In the genomic region with DNA sequence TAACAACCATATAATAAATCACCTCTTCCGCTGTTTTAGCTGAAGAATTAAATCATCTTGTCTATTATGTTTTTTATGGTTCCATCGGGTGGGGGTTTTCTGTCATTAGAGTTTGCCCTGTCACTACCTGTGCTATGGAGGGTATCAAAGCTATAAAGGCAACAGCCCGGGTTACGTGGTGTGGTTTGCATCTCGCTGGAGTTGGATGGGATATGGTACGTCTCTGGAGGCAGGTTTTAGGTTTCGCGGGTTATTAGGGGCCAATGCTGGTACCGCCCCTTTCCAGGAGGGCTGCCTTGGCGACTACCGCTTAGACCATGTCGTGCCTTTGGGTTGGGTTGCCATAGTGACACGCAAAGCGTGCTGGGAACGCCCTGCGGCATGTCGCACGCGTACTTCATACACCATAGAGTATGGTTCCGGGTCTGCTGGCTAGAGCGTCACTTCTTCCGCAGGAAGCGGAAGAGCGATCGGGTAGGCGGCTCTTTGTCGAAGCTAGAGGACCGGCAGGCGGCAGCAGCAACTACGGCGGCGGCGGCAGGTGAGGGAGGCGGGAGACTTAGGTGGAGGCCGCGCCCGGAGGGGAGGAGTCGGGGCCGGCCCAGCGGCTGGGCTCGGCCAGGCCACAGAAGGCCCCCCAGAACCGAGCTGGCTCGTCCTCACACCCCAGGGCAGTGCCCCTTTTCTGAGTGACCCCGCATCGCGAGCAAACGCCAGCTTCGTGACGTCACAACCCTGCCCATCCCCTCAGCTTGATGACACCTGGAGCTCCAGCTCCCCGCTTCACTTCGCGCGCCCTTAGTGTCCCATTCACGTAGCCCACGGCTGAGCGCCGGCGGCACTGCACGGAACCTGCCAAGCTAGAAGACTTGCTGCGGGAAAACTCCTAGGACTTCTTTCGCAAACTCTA, we compare ENCODE assay signal across 7 cellular contexts.
DNase-seq lines count a peak whose midpoint lies in the region; ATAC-seq and TF ChIP-seq lines count a peak whose summit lies in the region.

A gene with protein sequence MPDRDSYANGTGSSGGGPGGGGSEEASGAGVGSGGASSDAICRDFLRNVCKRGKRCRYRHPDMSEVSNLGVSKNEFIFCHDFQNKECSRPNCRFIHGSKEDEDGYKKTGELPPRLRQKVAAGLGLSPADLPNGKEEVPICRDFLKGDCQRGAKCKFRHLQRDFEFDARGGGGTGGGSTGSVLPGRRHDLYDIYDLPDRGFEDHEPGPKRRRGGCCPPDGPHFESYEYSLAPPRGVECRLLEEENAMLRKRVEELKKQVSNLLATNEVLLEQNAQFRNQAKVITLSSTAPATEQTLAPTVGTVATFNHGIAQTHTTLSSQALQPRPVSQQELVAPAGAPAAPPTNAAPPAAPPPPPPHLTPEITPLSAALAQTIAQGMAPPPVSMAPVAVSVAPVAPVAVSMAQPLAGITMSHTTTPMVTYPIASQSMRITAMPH (plus strand): TSS at position 489 of the 910 bp plus-strand sequence. CDS start 2,297 bp downstream, outside the sequence.

- peak; percentile 82 for ATAC-seq in GM18502 (IDR thresholded peaks at IDR 0.05; ENCODE audit: poor library complexity, unreplicated experiment)
- ATAC-seq in HG02970 (IDR thresholded peaks at IDR 0.05; ENCODE audit: low FRiP score, unreplicated experiment) = peak; percentile 75

- DNase-seq in NCI-H187 treated with DMSO at 0.1 percent for 48 hours (lab: John Stamatoyannopoulos, UW) (peak; percentile 96), T-helper 22 cell (ENCODE audit: low read depth) (peak; percentile 98), astrocyte of the cerebellum (ENCODE audit: low read depth) (peak; percentile 98), hippocampal formation (lab: John Stamatoyannopoulos, UW) (peak; percentile 94 to 97), retina (peak; percentile 98)

- H3K4me3 ChIP-seq in astrocyte of the cerebellum (ENCODE audit: low read depth, low read length) = peak within 1 kb of the TSS; percentile 83

- peak; percentile 60 for TF ChIP-seq CTCF in astrocyte of the cerebellum (IDR thresholded peaks at IDR 0.05; ENCODE audit: low read depth, low read length, missing control alignments)

- in situ Hi-C loops in astrocyte of the cerebellum (cut with HindIII; ENCODE audit: low sequenced_read_pairs) = loop anchor here (5.0 kb wide), 1 partner anchor 74 kb away; no protein-coding TSS in a partner anchor

Comparison
In these comparisons a context has a peak if more than half of its experiments do, and no peak if none do; other contexts are left out.
1. Peak in every context shown above with its lines: DNase-seq, ATAC-seq and H3K4me3 ChIP-seq.